Comparison of ENCODE assay signal across 8 cellular contexts in the genomic region with DNA sequence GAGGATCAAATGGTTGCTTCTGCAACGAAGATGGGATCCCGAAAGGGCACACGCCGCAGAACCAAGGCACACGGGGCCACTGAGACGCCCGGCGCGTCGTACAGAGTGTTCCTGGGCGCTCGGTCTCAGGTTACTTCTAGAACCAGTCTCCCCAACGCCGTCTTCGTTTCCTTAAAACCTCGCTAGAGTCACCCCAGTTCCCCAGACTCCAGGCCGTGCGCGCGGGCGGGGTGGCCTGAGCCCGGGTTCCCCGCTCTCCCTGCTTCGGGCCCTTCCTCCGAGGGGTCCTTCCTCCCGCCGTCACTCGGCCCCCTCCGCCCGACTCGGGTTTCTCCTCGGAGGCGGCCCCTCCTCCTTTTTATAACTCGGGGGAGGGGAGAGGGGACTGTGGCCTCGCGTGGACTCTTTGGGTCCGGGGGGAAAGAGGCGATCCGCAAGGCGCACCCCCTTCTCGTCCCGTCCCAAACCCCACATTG. TPM values are rescaled to one million over a fixed set of nuclear protein-coding genes. Genes with fewer than 3 reads are reported as not detected.
DNase-seq lines count a peak whose midpoint lies in the region; ATAC-seq, FAIRE-seq and TF ChIP-seq lines count a peak whose summit lies in the region.

No MANE protein-coding gene starts in this region.

- H3K9me3 ChIP-seq in SK-N-MC (ENCODE audit: low read depth, low read length) (no peaks in the 10 kb centered on the region), astrocyte (ENCODE audit: insufficient read depth, low read depth, low read length) (no peaks in the 10 kb centered on the region), hepatocyte (ENCODE audit: low read depth) (no peaks in the 10 kb centered on the region), sigmoid colon (no peaks in the 10 kb centered on the region)

- H3K9me3 Mint-ChIP-seq in astrocyte (ENCODE audit: unreplicated experiment) = no peaks in the 10 kb centered on the region

- no peaks in the 10 kb centered on the region for H3K36me3 ChIP-seq in SK-N-MC (ENCODE audit: insufficient read depth, low read length)
- no peaks in the 10 kb centered on the region for H3K36me3 ChIP-seq in astrocyte (ENCODE audit: insufficient read depth, low read length)
- H3K36me3 ChIP-seq in hepatocyte (replicated peaks; ENCODE audit: insufficient read depth, low read depth) = no peaks in the 10 kb centered on the region
- H3K36me3 ChIP-seq in sigmoid colon = no peaks in the 10 kb centered on the region

- no peak for TF ChIP-seq POLR2A in sigmoid colon (IDR thresholded peaks at IDR 0.05)

- DNase-seq in SK-N-MC (ENCODE audit: low read depth, low spot score) = no peak
- DNase-seq in astrocyte (ENCODE audit: low read depth) = no peak
- peak; percentile 84 for DNase-seq in hepatocyte (ENCODE audit: low spot score)
- DNase-seq in sigmoid colon = peak; percentile 91
- no peak for DNase-seq in cortex of kidney (lab: John Stamatoyannopoulos, UW)
- DNase-seq in NCI-H128 (lab: John Stamatoyannopoulos, UW; ENCODE audit: unreplicated experiment) = no peak

- H3K4me2 ChIP-seq in astrocyte (ENCODE audit: low read length) (peak overlapping the region; percentile 100), hepatocyte (peak overlapping the region; percentile 89)

- no peak for TF ChIP-seq CTCF in astrocyte (IDR thresholded peaks at IDR 0.05; ENCODE audit: insufficient read depth, low read depth, low read length)
- TF ChIP-seq CTCF in hepatocyte (IDR thresholded peaks at IDR 0.05; ENCODE audit: poor library complexity) = no peak
- TF ChIP-seq CTCF in sigmoid colon (IDR thresholded peaks at IDR 0.05) = no peak

- H3K4me1 ChIP-seq in astrocyte (ENCODE audit: insufficient read depth, low read length) (peaks cover 20% of the 10 kb centered on the region), hepatocyte (ENCODE audit: insufficient read depth) (no peaks in the 10 kb centered on the region), sigmoid colon (peaks cover 0 to 22% (median 9%) of the 10 kb centered on the region in 4 donors)

- ATAC-seq in GM18868 (IDR thresholded peaks at IDR 0.05; ENCODE audit: unreplicated experiment) (peak; percentile 19), HG03135 (IDR thresholded peaks at IDR 0.05; ENCODE audit: unreplicated experiment) (peak; percentile 16)

- peak overlapping the region; percentile 87 for H2AFZ ChIP-seq in astrocyte (ENCODE audit: low read depth, low read length)
- H2AFZ ChIP-seq in hepatocyte = peak overlapping the region; percentile 79

- H3K27me3 Mint-ChIP-seq in astrocyte (ENCODE audit: low read depth, unreplicated experiment) = no peaks in the 10 kb centered on the region

- peak in 1 of 4 donors; percentile 0 for TF ChIP-seq EP300 in sigmoid colon (IDR thresholded peaks at IDR 0.05)

- H3K4me1 Mint-ChIP-seq in astrocyte (ENCODE audit: low read depth, unreplicated experiment) = peaks cover 6% of the 10 kb centered on the region

- no peaks in the 10 kb centered on the region for H3K27me3 ChIP-seq in astrocyte (ENCODE audit: insufficient read depth, low read length)
- H3K27me3 ChIP-seq in hepatocyte = no peaks in the 10 kb centered on the region
- peaks cover 0 to 5% (median 0%) of the 10 kb centered on the region in 3 donors for H3K27me3 ChIP-seq in sigmoid colon

- H4K20me1 ChIP-seq in astrocyte (ENCODE audit: insufficient read depth, low read length) (peaks cover 31% of the 10 kb centered on the region), hepatocyte (ENCODE audit: insufficient read depth, poor library complexity, severe bottlenecking) (peaks cover 27% of the 10 kb centered on the region)

- peaks cover 38% of the 10 kb centered on the region for H3K79me2 ChIP-seq in astrocyte (ENCODE audit: insufficient read depth, low read length)
- H3K79me2 ChIP-seq in hepatocyte = peaks cover 34% of the 10 kb centered on the region

- H3K27ac ChIP-seq in SK-N-MC (peak overlapping the region; percentile 89), astrocyte (ENCODE audit: low read depth, low read length) (peak overlapping the region; percentile 95), hepatocyte (peak overlapping the region; percentile 98), sigmoid colon (peak overlapping the region; percentile 96 to 99 (median 98))

- no peak for FAIRE-seq in astrocyte (lab: Jason Lieb, UNC)

- peak overlapping the region; percentile 98 for H3K4me3 ChIP-seq in SK-N-MC
- H3K4me3 ChIP-seq in astrocyte (ENCODE audit: insufficient read depth, low read depth, low read length) = peak overlapping the region; percentile 83
- peak overlapping the region; percentile 71 for H3K4me3 ChIP-seq in hepatocyte
- H3K4me3 ChIP-seq in sigmoid colon = peak overlapping the region; percentile 69 to 84 (median 74)

- WGBS in hepatocyte (ENCODE audit: low lambda C conversion rate, missing lambda C conversion rate) = under 1% methylated on average over 40 of the region's 42 CpGs
- WGBS in sigmoid colon, 2 donors = 0% methylated on average over 42 of the region's 42 CpGs

- no peaks in the 10 kb centered on the region for H3K36me3 Mint-ChIP-seq in astrocyte (ENCODE audit: low read depth, unreplicated experiment)

- peak overlapping the region; percentile 98 for H3K27ac Mint-ChIP-seq in astrocyte (ENCODE audit: unreplicated experiment)

- peak overlapping the region; percentile 97 for H3K4me3 Mint-ChIP-seq in astrocyte (ENCODE audit: unreplicated experiment)

- H3K9ac ChIP-seq in SK-N-MC (ENCODE audit: insufficient read length) (peak overlapping the region; percentile 78), astrocyte (ENCODE audit: low read length) (peak overlapping the region; percentile 94)

- no peaks in the 10 kb centered on the region for H3K9me2 ChIP-seq in hepatocyte (replicated peaks; ENCODE audit: insufficient read depth)

- intact Hi-C loops in sigmoid colon (cut with DNase I) = loop anchor here (1.0 to 10.0 kb wide), 5 partner anchors 173 to 602 kb away; a partner anchor contains a TSS

RNA-seq across cellular contexts. Expression of a gene that starts 0.8 kb away (rescaled TPM):
- total RNA-seq in astrocyte = 61.5 and 65.9 TPM in 2 replicates
- 28.3 and 31.2 TPM in 2 replicates for total RNA-seq in hepatocyte
- 13.4 and 15.4 TPM in 2 replicates for polyA plus RNA-seq in hepatocyte
- 10 to 100 TPM; 37.9 to 51.2 (median 48.1) TPM for total RNA-seq in sigmoid colon
- 1 to 10 TPM in 2 of 3 donors, under 1 TPM in 1; 0.23 to 9.4 (median 2.4) TPM for polyA plus RNA-seq in sigmoid colon

RNA-seq across cellular contexts. Expression of a gene that starts 40.2 kb away (rescaled TPM):
- not detected in 2 replicates for total RNA-seq in astrocyte
- 0.27 TPM in 1 of 2 replicates, not detected in the other for total RNA-seq in hepatocyte
- 0.05 TPM in 1 of 2 replicates, not detected in the other for polyA plus RNA-seq in hepatocyte
- total RNA-seq in sigmoid colon = under 1 TPM in 2 of 4 donors, not detected in 2; 0.16 to 0.83 TPM
- under 1 TPM in 1 of 3 donors, not detected in 2; 0.04 TPM for polyA plus RNA-seq in sigmoid colon

Comparison
In these comparisons a context has a peak if more than half of its experiments do, and no peak if none do; other contexts are left out.
1. DNase-seq: peak in hepatocyte (single experiment) and sigmoid colon (single experiment); none in SK-N-MC (single experiment), astrocyte (single experiment), cortex of kidney (single experiment) and NCI-H128 (single experiment).
2. Peak in every context shown above with its lines, with median percentiles within 50 percentile points of each other: H3K27ac ChIP-seq and H3K4me3 ChIP-seq.